Comparison of ENCODE assay signal across 25 cellular contexts in the genomic region with DNA sequence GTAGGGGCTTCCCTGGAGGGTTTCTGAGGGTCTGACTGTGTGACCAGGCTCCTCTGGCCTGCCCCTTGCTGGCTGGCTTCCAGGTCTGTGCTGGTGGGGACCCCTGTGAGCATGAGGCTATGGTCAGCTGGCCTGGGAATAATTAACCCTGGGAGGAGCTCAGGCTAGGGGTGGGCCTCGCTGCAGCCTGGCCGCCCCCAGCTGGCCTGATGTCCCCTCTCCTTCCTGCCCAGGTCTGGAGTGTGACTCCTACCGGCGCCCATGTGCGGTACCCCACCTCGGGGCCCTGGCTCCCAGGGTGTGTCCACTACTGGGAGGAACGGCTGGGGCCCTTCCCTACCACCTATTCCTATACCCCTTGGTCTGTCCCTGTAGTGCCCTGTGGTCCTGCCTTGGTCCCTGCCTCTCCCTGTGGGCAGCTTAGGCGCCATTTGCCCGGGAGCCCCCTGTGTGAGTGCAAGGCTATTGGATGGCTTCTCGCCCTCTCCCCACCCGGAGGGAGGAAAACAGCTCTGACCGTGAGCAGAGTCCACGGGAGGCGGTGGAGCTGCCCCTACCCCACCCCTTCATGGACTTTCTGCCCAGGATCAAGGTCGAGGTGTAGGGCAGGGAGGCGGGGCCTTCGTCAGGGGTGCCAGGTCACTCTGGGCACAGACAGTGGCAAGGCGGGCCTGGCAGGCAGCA. TPM values are rescaled to one million over a fixed set of nuclear protein-coding genes. Genes with fewer than 3 reads are reported as not detected.
DNase-seq lines count a peak whose midpoint lies in the region; ATAC-seq, FAIRE-seq and TF ChIP-seq lines count a peak whose summit lies in the region.
"Had no signal": no experiment of that assay in that cellular context is flagged by ENCODE, and none has a peak within 500 bp of the region (broad histone marks: within the 10 kb centered on the region; RNA-seq: fewer than 3 reads in every experiment).

No MANE protein-coding gene starts in this region.

- H3K9me1 ChIP-seq in K562 (ENCODE audit: control insufficient read depth, insufficient read depth, low read length): peaks cover 9% of the 10 kb centered on the region

- intact Hi-C loops in K562 (cut with micrococcal nuclease) (no loop called here), psoas muscle (cut with DNase I) (no loop called here)

- peaks cover 91% of the 10 kb centered on the region for H3K79me2 ChIP-seq in K562 (ENCODE audit: control insufficient read depth, insufficient read depth, low read length)

- peak overlapping the region in 9 of 11 experiments; percentile 20 to 99 (median 69); a peak in 18 of 22 replicates for H3K4me2 ChIP-seq in BLaER1 treated with 17β-estradiol and CSF1 and Interleukin-3, amounts not matched to agents 10 nM and 100 nM
- H3K4me2 ChIP-seq in K562 (ENCODE audit: insufficient read depth, low read length): no peak overlapping the region

- no peak for ATAC-seq in K562
- ATAC-seq in left lobe of liver: peak; percentile 59
- peak; percentile 16 to 52 (median 34) for ATAC-seq in psoas muscle
- no peak for ATAC-seq in GM18502 (IDR thresholded peaks at IDR 0.05; ENCODE audit: poor library complexity, unreplicated experiment)
- ATAC-seq in HG03196 (IDR thresholded peaks at IDR 0.05; ENCODE audit: unreplicated experiment): no peak
- no peak for ATAC-seq in HG02938 (IDR thresholded peaks at IDR 0.05; ENCODE audit: unreplicated experiment)
- ATAC-seq: stimulated activated naive CD8-positive, alpha-beta T cell treated with anti-CD3 and anti-CD28 coated beads, Interleukin-15, amount 100 ng/mL, for 72 hours had no signal

- POLR2A ChIA-PET in K562 (lab: Yijun Ruan, JAX): interaction anchor here (1.0 to 1.1 kb wide), 2 partner anchors 8 to 19 kb away, joined by 3 read pairs; no protein-coding TSS in a partner anchor

- no peaks in the 10 kb centered on the region for H3K27me3 ChIP-seq in BLaER1 treated with 17β-estradiol and CSF1 and Interleukin-3, amounts not matched to agents 10 nM and 100 nM
- no peaks in the 10 kb centered on the region for H3K27me3 ChIP-seq in K562 (ENCODE audit: control insufficient read depth in 2 of 2, insufficient read depth in 2 of 2, low read length in 2 of 2)
- no peaks in the 10 kb centered on the region for H3K27me3 ChIP-seq in psoas muscle (ENCODE audit: insufficient read depth in 3 of 3, low read length in 2 of 3)
- H3K27me3 ChIP-seq: BE2C, ovary, sigmoid colon, upper lobe of left lung had no signal

- peaks cover 91 to 100% (median 99%) of the 10 kb centered on the region in 10 experiments for H3K4me1 ChIP-seq in BLaER1 treated with 17β-estradiol and CSF1 and Interleukin-3, amounts not matched to agents 10 nM and 100 nM
- peaks cover 27 to 99% of the 10 kb centered on the region in 2 experiments for H3K4me1 ChIP-seq in K562 (replicated peaks in 1 of 2; ENCODE audit: control insufficient read depth in 2 of 2, insufficient read depth in 2 of 2, low read length in 2 of 2)
- peaks cover 90% of the 10 kb centered on the region for H3K4me1 ChIP-seq in psoas muscle

- DNase-seq in K562 (ENCODE audit: extremely low read depth in 1 of 4, low spot score in 3 of 4): no peak
- peak; percentile 98 for DNase-seq in left lobe of liver (ENCODE audit: low spot score)
- DNase-seq in psoas muscle: no peak
- no peak for DNase-seq in ACHN
- DNase-seq: activated CD4-positive, alpha-beta T cell treated with anti-CD3 and anti-CD28 coated beads, Interleukin-2, amount 10 ng/mL, durations not matched to agents 24 days and 14 days; activated naive CD4-positive, alpha-beta T cell treated with anti-CD3 and anti-CD28 coated beads, Interleukin-2, amount 50 U/mL, for 16 hours; aorta; BE2C; Calu3; DND-41; glutamatergic neuron; H7; NCI-H1092 treated with DMSO at 0.1 percent for 48 hours; NCI-H1930; NCI-H2227 treated with DMSO at 0.1 percent for 48 hours; NCI-H774; ovary; sigmoid colon; stimulated activated naive CD8-positive, alpha-beta T cell treated with anti-CD3 and anti-CD28 coated beads, Interleukin-15, amount 100 ng/mL, for 72 hours had no signal

- TF ChIP-seq CTCF in K562 (IDR thresholded peaks at IDR 0.05 in 2 of 3, conservative IDR thresholded peaks at IDR 0.05 in 1 of 3; ENCODE audit: insufficient read depth in 2 of 3, low read depth in 1 of 3, low read length in 3 of 3) (no peak), psoas muscle (IDR thresholded peaks at IDR 0.05) (no peak)

- CTCF ChIA-PET in K562 (lab: Yijun Ruan, JAX; ENCODE audit: low intra/inter-chr PET ratio): no interaction called here

- peaks cover 100% of the 10 kb centered on the region in 11 experiments for H4K20me1 ChIP-seq in BLaER1 treated with 17β-estradiol and CSF1 and Interleukin-3, amounts not matched to agents 10 nM and 100 nM
- H4K20me1 ChIP-seq in K562 (replicated peaks; ENCODE audit: control insufficient read depth, insufficient read depth, low read length): peaks cover 45% of the 10 kb centered on the region

- BruUV-seq in K562 (replicated peaks; lab: Mats Ljungman, UMichigan): no TSS peak

- H3K9me3 ChIP-seq in BLaER1 treated with 17β-estradiol and CSF1 and Interleukin-3, amounts not matched to agents 10 nM and 100 nM (replicated peaks in 1 of 11): no peaks in the 10 kb centered on the region
- H3K9me3 ChIP-seq in K562 (replicated peaks; ENCODE audit: control insufficient read depth, insufficient read depth, low read depth, low read length): no peaks in the 10 kb centered on the region
- no peaks in the 10 kb centered on the region for H3K9me3 ChIP-seq in psoas muscle
- H3K9me3 ChIP-seq: BE2C, ovary, sigmoid colon, upper lobe of left lung had no signal

- H3K36me3 ChIP-seq in BLaER1 treated with 17β-estradiol and CSF1 and Interleukin-3, amounts not matched to agents 10 nM and 100 nM: peaks cover 0 to 44% (median 0%) of the 10 kb centered on the region in 11 experiments; a peak in 5 of 22 replicates
- H3K36me3 ChIP-seq in K562 (ENCODE audit: control insufficient read depth, insufficient read depth, low read length) (no peaks in the 10 kb centered on the region; the same call in 2 of the 3 replicates), psoas muscle (ENCODE audit: insufficient read depth in 1 of 2, low read depth in 1 of 2) (no peaks in the 10 kb centered on the region)
- H3K36me3 ChIP-seq: BE2C, ovary, sigmoid colon, upper lobe of left lung had no signal

- H2AFZ ChIP-seq in K562 (ENCODE audit: low read depth, low read length): no peak overlapping the region

- in situ Hi-C loops in K562 (cut with MboI): no loop called here
- in situ Hi-C loops in ACHN (cut with HindIII; ENCODE audit: low pct_ligation_motif_present, low pct_unique_long_range_greater_than_20kb, low sequenced_read_pairs): no loop called here

- no peak for TF ChIP-seq POLR2A in K562 (conservative IDR thresholded peaks at IDR 0.05)

- peak overlapping the region in 3 of 11 experiments; percentile 13 to 32 (median 13); a peak in 4 of 22 replicates for H3K27ac ChIP-seq in BLaER1 treated with 17β-estradiol and CSF1 and Interleukin-3, amounts not matched to agents 10 nM and 100 nM
- H3K27ac ChIP-seq in K562 (ENCODE audit: extremely low read depth, low read depth, low read length) (no peak overlapping the region), psoas muscle (peak overlapping the region; percentile 97)
- H3K27ac ChIP-seq: ovary, VCaP had no signal

- no peak for FAIRE-seq in K562 (lab: Jason Lieb, UNC)

- TF ChIP-seq RAD21 in K562 (CRISPR knock-in tag; conservative IDR thresholded peaks at IDR 0.05 in 1 of 2, IDR thresholded peaks at IDR 0.05 in 1 of 2): no peak

- TF ChIP-seq EP300 in K562 (IDR thresholded peaks at IDR 0.05; ENCODE audit: low read length): no peak

- peak overlapping the region in 9 of 11 experiments; percentile 2 to 60 (median 24); a peak in 8 of 22 replicates for H3K9ac ChIP-seq in BLaER1 treated with 17β-estradiol and CSF1 and Interleukin-3, amounts not matched to agents 10 nM and 100 nM
- H3K9ac ChIP-seq in K562 (ENCODE audit: insufficient read depth in 1 of 2, low read depth in 2 of 2, low read length in 2 of 2): peak overlapping the region in 1 of 2 experiments; percentile 36; a peak in 2 of 4 replicates

- no peak overlapping the region for H3K4me3 ChIP-seq in BLaER1 treated with 17β-estradiol and CSF1 and Interleukin-3, amounts not matched to agents 10 nM and 100 nM
- H3K4me3 ChIP-seq in K562 (no peak overlapping the region), psoas muscle (peak overlapping the region; percentile 37)
- H3K4me3 ChIP-seq: ovary, sigmoid colon, upper lobe of left lung had no signal

- WGBS in K562 (ENCODE audit: insufficient coverage, low coverage, missing lambda C conversion rate): 80% methylated on average over 14 of the region's 18 CpGs
- WGBS in psoas muscle, 3 donors: 55 to 63% (median 63%) methylated on average over 18 of the region's 18 CpGs

TF ChIP-seq in K562, 482 proteins besides CTCF, POLR2A, EP300 and RAD21:
- 0 out of 2 replicates have a peak, but pooled peaks have one; percentile 21 for TF ChIP-seq NFIC (IDR thresholded peaks at IDR 0.05)
- TF ChIP-seq RBM34 (IDR thresholded peaks at IDR 0.05; ENCODE audit: borderline replicate concordance, insufficient read depth, low read length): no peak

RNA-seq across cellular contexts. Expression of gene RXRA, which starts 9.4 kb away (rescaled TPM):
- total RNA-seq in K562 (2011; cell fraction: chromatin; rRNA removed; ENCODE audit: low replicate concordance): 9.2 and 26.3 TPM in 2 replicates
- 12.6 and 15.3 TPM in 2 replicates for total RNA-seq in K562 (2011; cell fraction: nucleolus; rRNA removed)
- total RNA-seq in K562 (2011; cell fraction: nucleoplasm; rRNA removed): 9.4 and 10.3 TPM in 2 replicates
- total RNA-seq in K562 (2014; rRNA removed) (9.6 and 11.0 TPM in 2 replicates), K562 (2014; rRNA removed; fragmentation: Illumina TruSeq; extraction: Trizol) (1.5 and 1.8 TPM in 2 replicates), K562 (2015; rRNA removed; fragmentation: Illumina TruSeq; extraction: Trizol) (4.2 and 5.7 TPM in 2 replicates), K562 (2021) (21.4 and 23.6 TPM in 2 replicates), left lobe of liver (163 TPM), psoas muscle (100 to 1,000 TPM in 3 of 4 donors, 10 to 100 TPM in 1; 84.3 to 192 (median 147) TPM)
- polyA plus RNA-seq in K562 (2011; rRNA removed) (4.0 and 4.6 TPM in 2 replicates), K562 (2014; fragmentation: Illumina TruSeq; extraction: Trizol) (5.2 and 14.5 TPM in 2 replicates), K562 (2014; fragmentation: Nextera tagmentation; extraction: Ambion mirVana) (under 1 TPM; 0.35 to 0.56 TPM), K562 (2014; rRNA removed) (6.8 and 14.8 TPM in 2 replicates), psoas muscle (100 to 1,000 TPM in 1 of 3 donors, 10 to 100 TPM in 2; 37.7 to 156 (median 76.4) TPM)
- polyA plus RNA-seq in K562 (2011; cell fraction: cytosol; rRNA removed): 8.4 and 14.0 TPM in 2 replicates
- 7.8 and 14.2 TPM in 2 replicates for polyA plus RNA-seq in K562 (2011; cell fraction: nucleus; rRNA removed)
- 13.9 and 14.6 TPM in 2 replicates for polyA plus RNA-seq in K562 (2012)
- polyA minus RNA-seq in K562 (2011; rRNA and poly(A)+ RNA removed): 2.2 and 4.3 TPM in 2 replicates
- polyA minus RNA-seq in K562 (2011; cell fraction: cytosol; rRNA and poly(A)+ RNA removed): 13.6 and 24.3 TPM in 2 replicates
- 6.7 and 8.4 TPM in 2 replicates for polyA minus RNA-seq in K562 (2011; cell fraction: nucleus; rRNA and poly(A)+ RNA removed)

Comparison
In these comparisons a context has a peak if more than half of its experiments do, and no peak if none do; other contexts are left out.
1. ATAC-seq: peak in left lobe of liver (single experiment) and psoas muscle (4 of 4); none in K562 (single experiment), GM18502 (single experiment), HG03196 (single experiment) and HG02938 (single experiment).